Comparison of ENCODE assay signal across 1 cellular context in the genomic region with DNA sequence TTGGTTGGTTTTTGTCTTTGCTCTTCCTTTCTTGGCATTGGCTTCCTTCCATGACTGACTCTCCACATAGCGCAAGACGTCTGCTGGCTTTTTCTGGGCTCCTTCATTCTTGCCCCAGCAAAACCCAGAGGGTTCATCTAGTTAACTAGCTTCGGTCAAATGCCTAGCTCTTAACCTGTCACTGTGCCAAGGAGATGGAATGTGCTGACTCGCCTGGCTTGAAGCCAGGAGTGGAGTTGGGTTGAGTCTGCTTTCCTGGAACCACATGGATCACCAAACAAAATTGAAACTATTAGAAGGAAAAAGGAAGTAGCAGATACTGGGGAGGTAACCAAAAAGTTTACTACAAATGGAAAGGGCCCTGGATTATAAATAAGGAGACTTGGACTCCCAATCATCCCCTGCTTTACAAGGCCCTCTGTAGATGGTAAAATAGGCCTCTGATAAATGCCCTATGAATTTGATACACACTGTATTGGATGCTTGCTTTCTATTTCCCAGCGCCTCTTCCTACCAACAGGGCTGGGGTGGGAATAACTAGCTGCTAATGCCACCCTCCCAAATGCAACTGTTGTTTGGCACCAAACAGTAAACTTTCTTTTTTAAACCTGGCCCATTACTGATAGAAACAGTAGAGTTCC.
TF ChIP-seq lines count a peak whose summit lies in the region.

No MANE protein-coding gene starts in this region.

TF ChIP-seq in GM12878, 131 proteins besides CTCF, POLR2A, EP300 and RAD21 (continued from another document):
- no peak for TF ChIP-seq ZBTB11 (CRISPR knock-in tag; IDR thresholded peaks at IDR 0.05)
- TF ChIP-seq NRF1 (conservative IDR thresholded peaks at IDR 0.05; ENCODE audit: low read depth, low read length): no peak
- TF ChIP-seq ATF2 (IDR thresholded peaks at IDR 0.05; ENCODE audit: low read length): no peak
- TF ChIP-seq CHD4 (IDR thresholded peaks at IDR 0.05): no peak
- no peak for TF ChIP-seq TBL1XR1 (IDR thresholded peaks at IDR 0.05; ENCODE audit: low read depth, low read length)
- no peak for TF ChIP-seq DPF2 (IDR thresholded peaks at IDR 0.05)
- TF ChIP-seq ZNF384 (IDR thresholded peaks at IDR 0.05; ENCODE audit: borderline replicate concordance, low read depth, low read length): no peak
- no peak for TF ChIP-seq BMI1 (IDR thresholded peaks at IDR 0.05; ENCODE audit: borderline replicate concordance)
- TF ChIP-seq POLR2AphosphoS5 (IDR thresholded peaks at IDR 0.05; ENCODE audit: low read length): no peak
TF ChIP-seq in GM12878: peak in this region for 0.
